10 cellular contexts compared by ENCODE assay signal in genomic region chr17:58415371-58416055, GRCh38. TPM values are rescaled to one million over a fixed set of nuclear protein-coding genes. Genes with fewer than 3 reads are reported as not detected.
DNase-seq lines count a peak whose midpoint lies in the region; ATAC-seq, FAIRE-seq and TF ChIP-seq lines count a peak whose summit lies in the region.
"Had no signal": no experiment of that assay in that cellular context is flagged by ENCODE, and none has a peak within 500 bp of the region (broad histone marks: within the 10 kb centered on the region; RNA-seq: fewer than 3 reads in every experiment).

No MANE protein-coding gene starts in this region.

- peak; percentile 90 for FAIRE-seq in HTR-8/SVneo (lab: Jason Lieb, UNC)

- TF ChIP-seq POLR2A in stomach (IDR thresholded peaks at IDR 0.05): no peak

- H3K9me3 ChIP-seq in iPS-20b (ENCODE audit: insufficient read depth, low read depth, low read length): no peaks in the 10 kb centered on the region
- H3K9me3 ChIP-seq in stomach: no peaks in the 10 kb centered on the region

- H3K9me3 Mint-ChIP-seq in WTC11: no peaks in the 10 kb centered on the region

- H3K4me3 ChIP-seq in iPS-20b (ENCODE audit: low read length): peak overlapping the region; percentile 77; the same call in 1 of the 2 replicates
- H3K4me3 ChIP-seq in stomach: peak overlapping the region; percentile 26 to 47 (median 40)
- H3K4me3 ChIP-seq: SK-N-MC had no signal

- H3K4me1 ChIP-seq in iPS-20b (ENCODE audit: insufficient read depth, low read length) (peaks cover 7% of the 10 kb centered on the region; the same call in 1 of the 2 replicates), stomach (peaks cover 0 to 26% (median 11%) of the 10 kb centered on the region in 4 donors)

- TF ChIP-seq EP300 in stomach (IDR thresholded peaks at IDR 0.05): no peak

- TF ChIP-seq CTCF in WTC11 (IDR thresholded peaks at IDR 0.05): no peak
- TF ChIP-seq CTCF in stomach (IDR thresholded peaks at IDR 0.05): peak in 1 of 7 experiments; percentile 32

- DNase-seq in HTR-8/SVneo (ENCODE audit: insufficient read length, low spot score) (no peak), WTC11 (ENCODE audit: low spot score) (no peak), stomach (peak; percentile 65), AG20443 (ENCODE audit: low spot score) (no peak)
- no peak for DNase-seq in stimulated activated naive CD4-positive, alpha-beta T cell treated with Interleukin-2 at 50 U/mL for 16 hours (lab: John Stamatoyannopoulos, UW)
- DNase-seq in activated CD8-positive, alpha-beta memory T cell treated with anti-CD3 and anti-CD28 coated beads, Interleukin-2, amount 50 U/mL, for 4 hours: no peak
- DNase-seq: GOT3, KBM-7 had no signal

- no peaks in the 10 kb centered on the region for H3K36me3 Mint-ChIP-seq in WTC11

- no peaks in the 10 kb centered on the region for H3K36me3 ChIP-seq in iPS-20b (ENCODE audit: insufficient read depth, low read depth, low read length)
- H3K36me3 ChIP-seq in stomach: no peaks in the 10 kb centered on the region

- CTCF ChIA-PET in WTC11 (lab: Charles Lee): interaction anchor here (1.1 to 2.8 kb wide), 5 partner anchors 26 to 108 kb away, joined by 3 to 52 read pairs (median 12); partner anchors contain the start of gene SUPT4H1

- H3K27ac ChIP-seq in iPS-20b (ENCODE audit: low read length): no peak overlapping the region
- H3K27ac ChIP-seq in stomach: peak overlapping the region; percentile 34 to 82 (median 78)
- H3K27ac ChIP-seq: SK-N-MC had no signal

- H3K9ac ChIP-seq in iPS-20b (ENCODE audit: low read depth, low read length): no peak overlapping the region

- ATAC-seq in WTC11: peak; percentile 16

- POLR2A ChIA-PET in WTC11 (lab: Charles Lee): no interaction called here

- intact Hi-C loops in stomach (cut with DNase I; ENCODE audit: low total_unique reads): no loop called here

- H3K27ac Mint-ChIP-seq in WTC11: peak overlapping the region; percentile 4; the same call in 1 of the 2 replicates

- WGBS in stomach, 5 donors: 31 to 56% (median 48%) methylated on average over 6 of the region's 6 CpGs

- peak overlapping the region; percentile 82 for H3K4me3 Mint-ChIP-seq in WTC11

- H3K4me1 Mint-ChIP-seq in WTC11: peaks cover 26% of the 10 kb centered on the region

- H3K27me3 ChIP-seq in iPS-20b (ENCODE audit: insufficient read depth, low read length) (no peaks in the 10 kb centered on the region; the same call in 1 of the 2 replicates), stomach (no peaks in the 10 kb centered on the region)

- H3K27me3 Mint-ChIP-seq in WTC11 (ENCODE audit: low read depth): peaks cover 3% of the 10 kb centered on the region; the same call in 1 of the 2 replicates

TF ChIP-seq in WTC11, 78 proteins besides CTCF, POLR2A, EP300 and RAD21:
- no peak for TF ChIP-seq SMAD3 (CRISPR knock-in tag; IDR thresholded peaks at IDR 0.05; ENCODE audit: borderline replicate concordance)
- TF ChIP-seq FOXJ3 (CRISPR knock-in tag; IDR thresholded peaks at IDR 0.05; ENCODE audit: borderline replicate concordance): no peak
- no peak for TF ChIP-seq PREB (CRISPR knock-in tag; IDR thresholded peaks at IDR 0.05; ENCODE audit: borderline replicate concordance)
- TF ChIP-seq PRRX2 (CRISPR knock-in tag; IDR thresholded peaks at IDR 0.05): no peak
- no peak for TF ChIP-seq ZNF219 (CRISPR knock-in tag; IDR thresholded peaks at IDR 0.05; ENCODE audit: borderline replicate concordance)

RNA-seq across cellular contexts. Expression of gene RNF43, which starts 1.8 kb away (rescaled TPM):
- total RNA-seq in WTC11 (2021) (3.2 to 3.6 TPM (median 3.5 TPM) in 3 replicates), stomach (100 to 1,000 TPM in 1 of 5 donors, 10 to 100 TPM in 2, 1 to 10 TPM in 2; 6.4 to 269 (median 12.6) TPM)
- 1 to 10 TPM in 2 of 3 donors, under 1 TPM in 1; 0.92 to 3.3 (median 2.0) TPM for polyA plus RNA-seq in stomach
